ENCODE assay signal across 2 cellular contexts in the genomic region with DNA sequence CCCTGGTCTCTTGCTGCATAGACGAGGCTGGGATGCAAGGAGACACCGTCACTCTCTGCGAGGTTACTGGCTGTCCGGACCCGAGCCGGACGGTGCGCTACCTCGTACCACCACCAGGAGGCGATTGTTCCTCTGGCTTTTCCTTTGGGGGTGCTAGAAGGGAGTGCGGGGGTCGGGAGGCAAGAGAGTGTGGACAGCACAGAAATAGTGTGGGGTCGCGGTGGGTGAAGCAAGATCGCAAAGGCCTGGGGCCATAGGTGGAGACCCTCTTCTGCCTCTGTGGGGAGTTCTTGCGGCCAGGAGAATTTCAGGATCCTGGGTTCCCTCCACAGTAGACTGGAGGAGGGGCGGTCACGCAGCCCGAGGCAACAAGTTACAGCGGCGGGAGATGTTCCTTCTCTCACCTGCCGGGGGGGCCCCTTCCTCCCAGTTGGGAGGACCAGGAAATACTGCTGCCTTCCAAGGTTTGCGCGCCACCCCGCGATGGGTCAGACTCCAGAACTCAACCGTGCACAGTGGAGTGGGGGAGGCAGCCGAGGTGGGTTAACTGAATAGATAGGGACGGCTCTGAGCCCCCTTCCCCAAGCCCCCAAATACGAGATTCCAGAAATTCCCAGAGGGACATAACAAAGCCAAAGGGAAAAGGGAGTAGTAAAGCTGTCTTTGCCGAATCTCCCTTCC.
TF ChIP-seq lines count a peak whose summit lies in the region.

No MANE protein-coding gene starts in this region.

TF ChIP-seq in HCT116, 20 proteins besides CTCF, POLR2A, EP300 and RAD21:
- TF ChIP-seq, protein P1, sequence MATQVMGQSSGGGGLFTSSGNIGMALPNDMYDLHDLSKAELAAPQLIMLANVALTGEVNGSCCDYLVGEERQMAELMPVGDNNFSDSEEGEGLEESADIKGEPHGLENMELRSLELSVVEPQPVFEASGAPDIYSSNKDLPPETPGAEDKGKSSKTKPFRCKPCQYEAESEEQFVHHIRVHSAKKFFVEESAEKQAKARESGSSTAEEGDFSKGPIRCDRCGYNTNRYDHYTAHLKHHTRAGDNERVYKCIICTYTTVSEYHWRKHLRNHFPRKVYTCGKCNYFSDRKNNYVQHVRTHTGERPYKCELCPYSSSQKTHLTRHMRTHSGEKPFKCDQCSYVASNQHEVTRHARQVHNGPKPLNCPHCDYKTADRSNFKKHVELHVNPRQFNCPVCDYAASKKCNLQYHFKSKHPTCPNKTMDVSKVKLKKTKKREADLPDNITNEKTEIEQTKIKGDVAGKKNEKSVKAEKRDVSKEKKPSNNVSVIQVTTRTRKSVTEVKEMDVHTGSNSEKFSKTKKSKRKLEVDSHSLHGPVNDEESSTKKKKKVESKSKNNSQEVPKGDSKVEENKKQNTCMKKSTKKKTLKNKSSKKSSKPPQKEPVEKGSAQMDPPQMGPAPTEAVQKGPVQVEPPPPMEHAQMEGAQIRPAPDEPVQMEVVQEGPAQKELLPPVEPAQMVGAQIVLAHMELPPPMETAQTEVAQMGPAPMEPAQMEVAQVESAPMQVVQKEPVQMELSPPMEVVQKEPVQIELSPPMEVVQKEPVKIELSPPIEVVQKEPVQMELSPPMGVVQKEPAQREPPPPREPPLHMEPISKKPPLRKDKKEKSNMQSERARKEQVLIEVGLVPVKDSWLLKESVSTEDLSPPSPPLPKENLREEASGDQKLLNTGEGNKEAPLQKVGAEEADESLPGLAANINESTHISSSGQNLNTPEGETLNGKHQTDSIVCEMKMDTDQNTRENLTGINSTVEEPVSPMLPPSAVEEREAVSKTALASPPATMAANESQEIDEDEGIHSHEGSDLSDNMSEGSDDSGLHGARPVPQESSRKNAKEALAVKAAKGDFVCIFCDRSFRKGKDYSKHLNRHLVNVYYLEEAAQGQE (IDR thresholded peaks at IDR 0.05; ENCODE audit: low read depth), result no peak
- TF ChIP-seq, protein P2, sequence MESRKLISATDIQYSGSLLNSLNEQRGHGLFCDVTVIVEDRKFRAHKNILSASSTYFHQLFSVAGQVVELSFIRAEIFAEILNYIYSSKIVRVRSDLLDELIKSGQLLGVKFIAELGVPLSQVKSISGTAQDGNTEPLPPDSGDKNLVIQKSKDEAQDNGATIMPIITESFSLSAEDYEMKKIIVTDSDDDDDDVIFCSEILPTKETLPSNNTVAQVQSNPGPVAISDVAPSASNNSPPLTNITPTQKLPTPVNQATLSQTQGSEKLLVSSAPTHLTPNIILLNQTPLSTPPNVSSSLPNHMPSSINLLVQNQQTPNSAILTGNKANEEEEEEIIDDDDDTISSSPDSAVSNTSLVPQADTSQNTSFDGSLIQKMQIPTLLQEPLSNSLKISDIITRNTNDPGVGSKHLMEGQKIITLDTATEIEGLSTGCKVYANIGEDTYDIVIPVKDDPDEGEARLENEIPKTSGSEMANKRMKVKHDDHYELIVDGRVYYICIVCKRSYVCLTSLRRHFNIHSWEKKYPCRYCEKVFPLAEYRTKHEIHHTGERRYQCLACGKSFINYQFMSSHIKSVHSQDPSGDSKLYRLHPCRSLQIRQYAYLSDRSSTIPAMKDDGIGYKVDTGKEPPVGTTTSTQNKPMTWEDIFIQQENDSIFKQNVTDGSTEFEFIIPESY (IDR thresholded peaks at IDR 0.05; ENCODE audit: extremely low read depth, insufficient replicate concordance, low read length), result no peak
- TF ChIP-seq YY1 (IDR thresholded peaks at IDR 0.05; ENCODE audit: extremely low read depth, insufficient replicate concordance, low read depth, low read length), result peak; percentile 23

TF ChIP-seq in SK-N-SH, 30 proteins besides CTCF, POLR2A, EP300 and RAD21:
- peak; percentile 69 for TF ChIP-seq SMC3 (IDR thresholded peaks at IDR 0.05; ENCODE audit: low read depth, low read length)
- TF ChIP-seq JUND (IDR thresholded peaks at IDR 0.05), result no peak
- TF ChIP-seq, protein P3, sequence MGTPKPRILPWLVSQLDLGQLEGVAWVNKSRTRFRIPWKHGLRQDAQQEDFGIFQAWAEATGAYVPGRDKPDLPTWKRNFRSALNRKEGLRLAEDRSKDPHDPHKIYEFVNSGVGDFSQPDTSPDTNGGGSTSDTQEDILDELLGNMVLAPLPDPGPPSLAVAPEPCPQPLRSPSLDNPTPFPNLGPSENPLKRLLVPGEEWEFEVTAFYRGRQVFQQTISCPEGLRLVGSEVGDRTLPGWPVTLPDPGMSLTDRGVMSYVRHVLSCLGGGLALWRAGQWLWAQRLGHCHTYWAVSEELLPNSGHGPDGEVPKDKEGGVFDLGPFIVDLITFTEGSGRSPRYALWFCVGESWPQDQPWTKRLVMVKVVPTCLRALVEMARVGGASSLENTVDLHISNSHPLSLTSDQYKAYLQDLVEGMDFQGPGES (IDR thresholded peaks at IDR 0.05; ENCODE audit: low read depth, low read length), result no peak
